19 cellular contexts compared by ENCODE assay signal in the genomic region with DNA sequence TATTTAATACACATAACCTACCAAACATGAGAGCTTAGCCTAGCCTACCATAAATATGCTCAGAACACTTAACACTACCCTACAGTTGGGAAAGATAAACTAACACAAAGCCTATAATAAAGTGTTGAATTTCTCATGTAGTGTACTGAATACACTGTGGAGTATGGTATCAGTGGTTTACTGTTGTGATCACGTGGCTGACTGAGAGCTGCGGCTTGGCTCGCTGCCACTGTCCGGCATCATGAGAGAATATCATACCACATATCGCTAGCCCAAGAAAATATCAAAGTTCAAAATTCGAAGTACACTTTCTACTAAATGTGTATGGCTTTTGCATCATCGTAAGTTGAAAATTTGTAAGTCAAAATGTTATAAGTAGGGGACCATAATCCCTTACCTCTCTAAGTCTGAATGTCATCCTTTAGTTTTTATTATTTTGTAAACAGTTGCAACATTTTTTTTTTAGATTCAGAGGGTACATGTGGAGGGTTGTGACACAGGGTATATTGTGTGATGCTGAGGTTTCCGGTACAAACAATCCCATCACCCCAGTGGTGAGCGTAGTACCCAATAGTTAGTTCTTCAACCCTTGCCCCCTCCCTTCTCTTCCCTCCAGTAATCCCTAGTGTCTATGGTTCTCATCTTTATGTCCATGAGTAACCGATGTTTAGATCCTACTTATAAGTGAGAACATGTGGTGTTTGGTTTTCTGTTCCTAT. TPM values are rescaled to one million over a fixed set of nuclear protein-coding genes. Genes with fewer than 3 reads are reported as not detected.
A peak's percentile ranks its signal among the peaks of the same experiment; 100 is the strongest.
DNase-seq lines count a peak whose midpoint lies in the region; ATAC-seq and TF ChIP-seq lines count a peak whose summit lies in the region.
"Had no signal": no experiment of that assay in that cellular context is flagged by ENCODE, and none has a peak within 500 bp of the region (broad histone marks: within the 10 kb centered on the region; RNA-seq: fewer than 3 reads in every experiment).

No MANE protein-coding gene starts in this region.

- DNase-seq in ELR (ENCODE audit: low read depth) (peak; percentile 7), M059J (ENCODE audit: low read depth) (peak; percentile 57), SJCRH30 (peak; percentile 61 to 72), GDM1 (lab: John Stamatoyannopoulos, UW) (no peak), NCI-H226 (no peak), GM13977 (ENCODE audit: low spot score) (no peak)
- DNase-seq in naive thymus-derived CD4-positive, alpha-beta T cell = no peak
- DNase-seq: activated CD4-positive, alpha-beta T cell treated with anti-CD3 and anti-CD28 coated beads, Interleukin-2, amount 10 ng/mL, durations not matched to agents 24 days and 14 days; activated CD8-positive, alpha-beta memory T cell treated with anti-CD3 and anti-CD28 coated beads, Interleukin-2, amount 50 U/mL, for 48 hours; activated naive CD4-positive, alpha-beta T cell; Karpas-422; left ventricle myocardium inferior; NCI-H1694; trophoblast cell had no signal

- H3K27ac Mint-ChIP-seq in naive thymus-derived CD4-positive, alpha-beta T cell = no peak overlapping the region
- H3K27ac Mint-ChIP-seq: activated CD4-positive, alpha-beta T cell treated with anti-CD3 and anti-CD28 coated beads, Interleukin-2, amount 10 ng/mL, durations not matched to agents 24 days and 14 days; stimulated activated memory B cell treated with anti-CD40 and anti-IgM and Interleukin-4, amounts not matched to agents 10 μg/mL and 1 μg/mL and 100 μg/mL, for 72 hours had no signal

- H3K4me1 Mint-ChIP-seq in naive thymus-derived CD4-positive, alpha-beta T cell = peaks cover 0 to 20% (median 4%) of the 10 kb centered on the region in 7 donors

- no peak for TF ChIP-seq CTCF in GM13977 (IDR thresholded peaks at IDR 0.05; ENCODE audit: extremely low read depth, insufficient read depth, missing control alignments)

- no peak overlapping the region for H3K4me3 ChIP-seq in SJCRH30
- no peak overlapping the region for H3K4me3 ChIP-seq in naive thymus-derived CD4-positive, alpha-beta T cell (ENCODE audit: low read length)
- H3K4me3 ChIP-seq: ascending aorta; BLaER1 treated with 17β-estradiol and CSF1 and Interleukin-3, amounts not matched to agents 10 nM and 100 nM; left ventricle myocardium inferior had no signal

- H3K27me3 ChIP-seq in SJCRH30 = no peaks in the 10 kb centered on the region
- no peaks in the 10 kb centered on the region for H3K27me3 ChIP-seq in naive thymus-derived CD4-positive, alpha-beta T cell (ENCODE audit: control insufficient read depth in 2 of 2, insufficient read depth in 2 of 2, low read length in 2 of 2)
- H3K27me3 ChIP-seq: ascending aorta; BLaER1 treated with 17β-estradiol and CSF1 and Interleukin-3, amounts not matched to agents 10 nM and 100 nM had no signal

- peak; percentile 33 for ATAC-seq in naive thymus-derived CD4-positive, alpha-beta T cell
- ATAC-seq: stimulated activated memory B cell treated with anti-CD40 and anti-IgM and Interleukin-4, amounts not matched to agents 10 μg/mL and 1 μg/mL and 100 μg/mL, for 72 hours had no signal

- peaks cover 0 to 1% (median 0%) of the 10 kb centered on the region in 11 donors for H3K9me3 Mint-ChIP-seq in naive thymus-derived CD4-positive, alpha-beta T cell
- H3K9me3 Mint-ChIP-seq: activated CD4-positive, alpha-beta T cell treated with anti-CD3 and anti-CD28 coated beads, Interleukin-2, amount 10 ng/mL, durations not matched to agents 24 days and 14 days; stimulated activated memory B cell treated with anti-CD40 and anti-IgM and Interleukin-4, amounts not matched to agents 10 μg/mL and 1 μg/mL and 100 μg/mL, for 72 hours had no signal

- in situ Hi-C loops in GM13977 (cut with MboI; ENCODE audit: low pct_unique_long_range_greater_than_20kb, low sequenced_read_pairs, unreplicated experiment) = no loop called here

- CTCF ChIA-PET in naive thymus-derived CD4-positive, alpha-beta T cell (lab: Charles Lee) = no interaction called here

- H3K36me3 ChIP-seq in SJCRH30 = no peaks in the 10 kb centered on the region
- H3K36me3 ChIP-seq in naive thymus-derived CD4-positive, alpha-beta T cell (ENCODE audit: control insufficient read depth in 2 of 3, insufficient read depth in 3 of 3, low read length in 3 of 3) = no peaks in the 10 kb centered on the region
- H3K36me3 ChIP-seq: ascending aorta; BLaER1 treated with 17β-estradiol and CSF1 and Interleukin-3, amounts not matched to agents 10 nM and 100 nM; left ventricle myocardium inferior had no signal

- H3K4me3 Mint-ChIP-seq in naive thymus-derived CD4-positive, alpha-beta T cell = no peak overlapping the region
- H3K4me3 Mint-ChIP-seq: activated CD4-positive, alpha-beta T cell treated with anti-CD3 and anti-CD28 coated beads, Interleukin-2, amount 10 ng/mL, durations not matched to agents 24 days and 14 days; stimulated activated memory B cell treated with anti-CD40 and anti-IgM and Interleukin-4, amounts not matched to agents 10 μg/mL and 1 μg/mL and 100 μg/mL, for 72 hours had no signal

- H3K4me1 ChIP-seq in SJCRH30 = 0 out of 2 replicates have a peak, but pooled peaks cover 3% of the 10 kb centered on the region
- no peaks in the 10 kb centered on the region for H3K4me1 ChIP-seq in naive thymus-derived CD4-positive, alpha-beta T cell (ENCODE audit: control insufficient read depth in 2 of 2, insufficient read depth in 2 of 2, low read length in 2 of 2)
- H3K4me1 ChIP-seq: ascending aorta had no signal

- POLR2A ChIA-PET in naive thymus-derived CD4-positive, alpha-beta T cell (lab: Charles Lee) = interaction anchor here (0.6 kb wide), 1 partner anchor 138 kb away, joined by 3 read pairs; no protein-coding TSS in a partner anchor

- no peaks in the 10 kb centered on the region for H3K36me3 Mint-ChIP-seq in naive thymus-derived CD4-positive, alpha-beta T cell
- H3K36me3 Mint-ChIP-seq: stimulated activated memory B cell treated with anti-CD40 and anti-IgM and Interleukin-4, amounts not matched to agents 10 μg/mL and 1 μg/mL and 100 μg/mL, for 72 hours had no signal

- intact Hi-C loops in naive thymus-derived CD4-positive, alpha-beta T cell (cut with micrococcal nuclease) = no loop called here

- peaks cover 13 to 31% (median 19%) of the 10 kb centered on the region in 5 donors for H3K27me3 Mint-ChIP-seq in naive thymus-derived CD4-positive, alpha-beta T cell

- H3K9me3 ChIP-seq in SJCRH30 (replicated peaks) = no peaks in the 10 kb centered on the region
- no peaks in the 10 kb centered on the region for H3K9me3 ChIP-seq in naive thymus-derived CD4-positive, alpha-beta T cell (ENCODE audit: control insufficient read depth in 2 of 3, low read length in 3 of 3)
- H3K9me3 ChIP-seq: ascending aorta, left ventricle myocardium inferior had no signal

- H3K27ac ChIP-seq in SJCRH30 = no peak overlapping the region
- no peak overlapping the region for H3K27ac ChIP-seq in naive thymus-derived CD4-positive, alpha-beta T cell (ENCODE audit: low read depth, low read length)
- H3K27ac ChIP-seq: ascending aorta; BLaER1 treated with 17β-estradiol and CSF1 and Interleukin-3, amounts not matched to agents 10 nM and 100 nM; left ventricle myocardium inferior had no signal

RNA-seq across cellular contexts. Expression of a gene that starts 14.6 kb away (rescaled TPM):
- total RNA-seq in M059J (2014; rRNA removed; shearing (Covaris generic)) = not detected in 2 replicates
- not detected in 2 replicates for total RNA-seq in SJCRH30 (2014; rRNA removed; shearing (Covaris generic))
- total RNA-seq in naive thymus-derived CD4-positive, alpha-beta T cell = not detected
- polyA plus RNA-seq in naive thymus-derived CD4-positive, alpha-beta T cell = not detected
- total RNA-seq: activated CD4-positive, alpha-beta T cell treated with anti-CD3 and anti-CD28 coated beads, Interleukin-2, amount 10 ng/mL, durations not matched to agents 24 days and 14 days; ascending aorta; frontal cortex; left ventricle myocardium inferior; T-helper 2 cell treated with Interferon-gamma antibody and Interleukin-4, amounts not matched to agents 100 ng/mL and 5 ng/mL, for 36 hours had no signal

RNA-seq across cellular contexts. Expression of a gene that starts 40.3 kb away (rescaled TPM):
- 0.20 TPM in 1 of 2 replicates, not detected in the other for total RNA-seq in M059J (2014; rRNA removed; shearing (Covaris generic))
- total RNA-seq in SJCRH30 (2014; rRNA removed; shearing (Covaris generic)) = 0.10 TPM in 1 of 2 replicates, not detected in the other
- 1 to 10 TPM in 2 of 5 experiments, under 1 TPM in 1, not detected in 2; 0.11 to 8.4 (median 1.1) TPM for total RNA-seq in naive thymus-derived CD4-positive, alpha-beta T cell
- not detected for polyA plus RNA-seq in naive thymus-derived CD4-positive, alpha-beta T cell
- total RNA-seq: activated CD4-positive, alpha-beta T cell treated with anti-CD3 and anti-CD28 coated beads, Interleukin-2, amount 10 ng/mL, durations not matched to agents 24 days and 14 days; ascending aorta; T-helper 2 cell treated with Interferon-gamma antibody and Interleukin-4, amounts not matched to agents 100 ng/mL and 5 ng/mL, for 36 hours had no signal

RNA-seq across cellular contexts. Expression of a gene that starts 49.5 kb away (rescaled TPM):
- total RNA-seq in M059J (2014; rRNA removed; shearing (Covaris generic)) = not detected in 2 replicates
- not detected in 2 replicates for total RNA-seq in SJCRH30 (2014; rRNA removed; shearing (Covaris generic))
- total RNA-seq in naive thymus-derived CD4-positive, alpha-beta T cell = not detected
- not detected for polyA plus RNA-seq in naive thymus-derived CD4-positive, alpha-beta T cell
- total RNA-seq: activated CD4-positive, alpha-beta T cell treated with anti-CD3 and anti-CD28 coated beads, Interleukin-2, amount 10 ng/mL, durations not matched to agents 24 days and 14 days; ascending aorta; frontal cortex; left ventricle myocardium inferior; T-helper 2 cell treated with Interferon-gamma antibody and Interleukin-4, amounts not matched to agents 100 ng/mL and 5 ng/mL, for 36 hours had no signal

Comparison
In these comparisons a context has a peak if more than half of its experiments do, and no peak if none do; other contexts are left out.
1. DNase-seq: peak in ELR (single experiment), M059J (single experiment) and SJCRH30 (2 of 2); none in naive thymus-derived CD4-positive, alpha-beta T cell (0 of 9), GDM1 (single experiment), NCI-H226 (single experiment) and GM13977 (single experiment).